In genomic region chrX:25067271-25068172, GRCh38 we compare ENCODE assay signal across 12 cellular contexts. TPM values are rescaled to one million over a fixed set of nuclear protein-coding genes. Genes with fewer than 3 reads are reported as not detected.
DNase-seq lines count a peak whose midpoint lies in the region; ATAC-seq, FAIRE-seq and TF ChIP-seq lines count a peak whose summit lies in the region.
"Had no signal": no experiment of that assay in that cellular context is flagged by ENCODE, and none has a peak within 500 bp of the region (broad histone marks: within the 10 kb centered on the region; RNA-seq: fewer than 3 reads in every experiment).

No MANE protein-coding gene starts in this region.

- FAIRE-seq in urothelium cell line (lab: Jason Lieb, UNC): no peak

- H3K4me3 Mint-ChIP-seq in activated naive CD4-positive, alpha-beta T cell treated with anti-CD3 and anti-CD28 coated beads, Interleukin-2, amount 10 ng/mL, durations not matched to agents 7 days and 5 days: no peak overlapping the region
- H3K4me3 Mint-ChIP-seq in activated CD8-positive, alpha-beta T cell treated with anti-CD3 and anti-CD28 coated beads for 36 hours: peak overlapping the region; percentile 26
- no peak overlapping the region for H3K4me3 Mint-ChIP-seq in stimulated activated effector memory CD8-positive, alpha-beta T cell treated with anti-CD3 and anti-CD28 coated beads, Interleukin-12 subunit alpha, Interleukin-12 subunit beta, amount 100 ng/mL, for 72 hours

- POLR2A ChIA-PET in activated CD8-positive, alpha-beta T cell treated with anti-CD3 and anti-CD28 coated beads for 36 hours (lab: Charles Lee): interaction anchor here (0.6 kb wide), 1 partner anchor 70 kb away, joined by 3 read pairs; no protein-coding TSS in a partner anchor

- no peak for DNase-seq in activated naive CD4-positive, alpha-beta T cell treated with anti-CD3 and anti-CD28 coated beads, Interleukin-2, amount 10 ng/mL, durations not matched to agents 7 days and 5 days
- no peak for DNase-seq in activated naive CD4-positive, alpha-beta T cell treated with Interleukin-2 at 50 U/mL for 16 hours
- no peak for DNase-seq in activated CD8-positive, alpha-beta T cell treated with anti-CD3 and anti-CD28 coated beads for 36 hours
- no peak for DNase-seq in stimulated activated effector memory CD8-positive, alpha-beta T cell treated with anti-CD3 and anti-CD28 coated beads, Interleukin-12 subunit alpha, Interleukin-12 subunit beta, amount 100 ng/mL, for 72 hours (ENCODE audit: low spot score in 2 of 2)
- DNase-seq in esophagus muscularis mucosa (ENCODE audit: extremely low spot score) (no peak), urothelium cell line (ENCODE audit: low spot score) (no peak), upper lobe of left lung (no peak)
- DNase-seq: activated CD4-positive, alpha-beta T cell treated with anti-CD3 and anti-CD28 coated beads, Interleukin-2, amount 50 U/mL, for 48 hours; amniotic stem cell; NCI-H1436 had no signal

- H3K4me3 ChIP-seq in esophagus muscularis mucosa: no peak overlapping the region
- H3K4me3 ChIP-seq in upper lobe of left lung: no peak overlapping the region

- peaks cover 3% of the 10 kb centered on the region for H3K9me3 Mint-ChIP-seq in activated naive CD4-positive, alpha-beta T cell treated with anti-CD3 and anti-CD28 coated beads, Interleukin-2, amount 10 ng/mL, durations not matched to agents 7 days and 5 days
- no peaks in the 10 kb centered on the region for H3K9me3 Mint-ChIP-seq in activated CD8-positive, alpha-beta T cell treated with anti-CD3 and anti-CD28 coated beads for 36 hours
- peaks cover 2% of the 10 kb centered on the region for H3K9me3 Mint-ChIP-seq in stimulated activated effector memory CD8-positive, alpha-beta T cell treated with anti-CD3 and anti-CD28 coated beads, Interleukin-12 subunit alpha, Interleukin-12 subunit beta, amount 100 ng/mL, for 72 hours

- H3K27me3 ChIP-seq in esophagus muscularis mucosa: no peaks in the 10 kb centered on the region
- H3K27me3 ChIP-seq in upper lobe of left lung: no peaks in the 10 kb centered on the region

- intact Hi-C loops in activated CD8-positive, alpha-beta T cell treated with anti-CD3 and anti-CD28 coated beads for 36 hours (cut with micrococcal nuclease): no loop called here
- intact Hi-C loops in esophagus muscularis mucosa (cut with DNase I): no loop called here

- CTCF ChIA-PET in activated naive CD4-positive, alpha-beta T cell treated with anti-CD3 and anti-CD28 coated beads, Interleukin-2, amount 10 ng/mL, durations not matched to agents 7 days and 5 days (lab: Charles Lee): interaction anchor here (1.2 kb wide), 1 partner anchor 77 kb away, joined by 4 read pairs; no protein-coding TSS in a partner anchor
- CTCF ChIA-PET in activated CD8-positive, alpha-beta T cell treated with anti-CD3 and anti-CD28 coated beads for 36 hours (lab: Charles Lee): no interaction called here

- ATAC-seq in HG02870 (IDR thresholded peaks at IDR 0.05; ENCODE audit: unreplicated experiment) (peak; percentile 69), upper lobe of left lung (ENCODE audit: low FRiP score in 2 of 2) (no peak)
- peak; percentile 51 for ATAC-seq in activated CD8-positive, alpha-beta T cell treated with anti-CD3 and anti-CD28 coated beads for 36 hours
- ATAC-seq in stimulated activated effector memory CD8-positive, alpha-beta T cell treated with anti-CD3 and anti-CD28 coated beads, Interleukin-12 subunit alpha, Interleukin-12 subunit beta, amount 100 ng/mL, for 72 hours: peak; percentile 80

- H3K4me1 ChIP-seq in esophagus muscularis mucosa: no peaks in the 10 kb centered on the region
- H3K4me1 ChIP-seq in upper lobe of left lung: no peaks in the 10 kb centered on the region

- TF ChIP-seq EP300 in esophagus muscularis mucosa (IDR thresholded peaks at IDR 0.05) (no peak), upper lobe of left lung (IDR thresholded peaks at IDR 0.05) (no peak)

- H3K36me3 ChIP-seq in esophagus muscularis mucosa: no peaks in the 10 kb centered on the region
- H3K36me3 ChIP-seq in upper lobe of left lung: no peaks in the 10 kb centered on the region

- H3K27ac ChIP-seq in esophagus muscularis mucosa (replicated peaks in 1 of 4): no peak overlapping the region
- H3K27ac ChIP-seq in upper lobe of left lung: no peak overlapping the region

- no peak for TF ChIP-seq CTCF in activated CD8-positive, alpha-beta T cell treated with anti-CD3 and anti-CD28 coated beads for 36 hours (IDR thresholded peaks at IDR 0.05)
- no peak for TF ChIP-seq CTCF in esophagus muscularis mucosa (IDR thresholded peaks at IDR 0.05)
- no peak for TF ChIP-seq CTCF in upper lobe of left lung (IDR thresholded peaks at IDR 0.05)

- 77% methylated on average over 4 of the region's 4 CpGs for WGBS in esophagus muscularis mucosa
- 76 to 88% methylated on average over 4 of the region's 4 CpGs for WGBS in upper lobe of left lung, 2 donors

- peaks cover 0 to 15% (median 0%) of the 10 kb centered on the region in 4 donors for H3K9me3 ChIP-seq in esophagus muscularis mucosa
- no peaks in the 10 kb centered on the region for H3K9me3 ChIP-seq in upper lobe of left lung

- H3K27me3 Mint-ChIP-seq in activated naive CD4-positive, alpha-beta T cell treated with anti-CD3 and anti-CD28 coated beads, Interleukin-2, amount 10 ng/mL, durations not matched to agents 7 days and 5 days: no peaks in the 10 kb centered on the region
- no peaks in the 10 kb centered on the region for H3K27me3 Mint-ChIP-seq in activated CD8-positive, alpha-beta T cell treated with anti-CD3 and anti-CD28 coated beads for 36 hours

- peaks cover 24% of the 10 kb centered on the region for H3K4me1 Mint-ChIP-seq in activated naive CD4-positive, alpha-beta T cell treated with anti-CD3 and anti-CD28 coated beads, Interleukin-2, amount 10 ng/mL, durations not matched to agents 7 days and 5 days
- H3K4me1 Mint-ChIP-seq in activated CD8-positive, alpha-beta T cell treated with anti-CD3 and anti-CD28 coated beads for 36 hours (ENCODE audit: low read depth): peaks cover 10% of the 10 kb centered on the region
- peaks cover 11% of the 10 kb centered on the region for H3K4me1 Mint-ChIP-seq in stimulated activated effector memory CD8-positive, alpha-beta T cell treated with anti-CD3 and anti-CD28 coated beads, Interleukin-12 subunit alpha, Interleukin-12 subunit beta, amount 100 ng/mL, for 72 hours

- peak overlapping the region; percentile 62 for H3K27ac Mint-ChIP-seq in activated naive CD4-positive, alpha-beta T cell treated with anti-CD3 and anti-CD28 coated beads, Interleukin-2, amount 10 ng/mL, durations not matched to agents 7 days and 5 days
- peak overlapping the region; percentile 30 for H3K27ac Mint-ChIP-seq in activated CD8-positive, alpha-beta T cell treated with anti-CD3 and anti-CD28 coated beads for 36 hours
- peak overlapping the region; percentile 50 for H3K27ac Mint-ChIP-seq in stimulated activated effector memory CD8-positive, alpha-beta T cell treated with anti-CD3 and anti-CD28 coated beads, Interleukin-12 subunit alpha, Interleukin-12 subunit beta, amount 100 ng/mL, for 72 hours

- TF ChIP-seq POLR2A in esophagus muscularis mucosa (IDR thresholded peaks at IDR 0.05; ENCODE audit: low read depth): no peak
- TF ChIP-seq POLR2A in upper lobe of left lung (IDR thresholded peaks at IDR 0.05): no peak

- peaks cover 1% of the 10 kb centered on the region for H3K36me3 Mint-ChIP-seq in activated naive CD4-positive, alpha-beta T cell treated with anti-CD3 and anti-CD28 coated beads, Interleukin-2, amount 10 ng/mL, durations not matched to agents 7 days and 5 days
- no peaks in the 10 kb centered on the region for H3K36me3 Mint-ChIP-seq in activated CD8-positive, alpha-beta T cell treated with anti-CD3 and anti-CD28 coated beads for 36 hours (ENCODE audit: low read depth)
- H3K36me3 Mint-ChIP-seq in stimulated activated effector memory CD8-positive, alpha-beta T cell treated with anti-CD3 and anti-CD28 coated beads, Interleukin-12 subunit alpha, Interleukin-12 subunit beta, amount 100 ng/mL, for 72 hours: no peaks in the 10 kb centered on the region

RNA-seq across cellular contexts. Expression of gene ARX, which starts 51.8 kb away (rescaled TPM):
- total RNA-seq in activated CD8-positive, alpha-beta T cell treated with anti-CD3 and anti-CD28 coated beads for 36 hours: not detected
- total RNA-seq in esophagus muscularis mucosa (not detected), upper lobe of left lung (under 1 TPM in 3 of 6 donors, not detected in 3; 0.39 to 0.46 (median 0.44) TPM)
- total RNA-seq: mesenteric fat pad had no signal

Comparison
In these comparisons a context has a peak if more than half of its experiments do, and no peak if none do; other contexts are left out.
1. ATAC-seq: peak in HG02870 (single experiment), activated CD8-positive, alpha-beta T cell treated with anti-CD3 and anti-CD28 coated beads for 36 hours (single experiment) and stimulated activated effector memory CD8-positive, alpha-beta T cell treated with anti-CD3 and anti-CD28 coated beads, Interleukin-12 subunit alpha, Interleukin-12 subunit beta, amount 100 ng/mL, for 72 hours (single experiment); none in upper lobe of left lung (0 of 2).
2. Peak in every context shown above with its lines, with median percentiles within 50 percentile points of each other: H3K27ac Mint-ChIP-seq.